ENCODE assay signal across 15 cellular contexts in genomic region chr5:81657386-81657785, GRCh38.
DNase-seq lines count a peak whose midpoint lies in the region; ATAC-seq and TF ChIP-seq lines count a peak whose summit lies in the region.
"Had no signal": no experiment of that assay in that cellular context is flagged by ENCODE, and none has a peak within 500 bp of the region (broad histone marks: within the 10 kb centered on the region; RNA-seq: fewer than 3 reads in every experiment).

No MANE protein-coding gene starts in this region.

- no peaks in the 10 kb centered on the region for H3K9me3 ChIP-seq in body of pancreas
- H3K9me3 ChIP-seq: tibial artery had no signal

- TF ChIP-seq CTCF in LNCaP clone FGC (IDR thresholded peaks at IDR 0.05; ENCODE audit: control insufficient read depth, extremely low read depth, insufficient read depth) (no peak), body of pancreas (IDR thresholded peaks at IDR 0.05) (no peak)

- H3K27me3 ChIP-seq in body of pancreas: no peaks in the 10 kb centered on the region
- H3K27me3 ChIP-seq: tibial artery had no signal

- no peaks in the 10 kb centered on the region for H3K4me1 ChIP-seq in body of pancreas

- intact Hi-C loops in body of pancreas (cut with DNase I): no loop called here

- no peak overlapping the region for H3K27ac ChIP-seq in body of pancreas
- H3K27ac ChIP-seq: tibial artery had no signal

- no peaks in the 10 kb centered on the region for H3K36me3 ChIP-seq in body of pancreas (replicated peaks in 1 of 2; ENCODE audit: insufficient read depth in 1 of 2, low read depth in 2 of 2)
- H3K36me3 ChIP-seq: tibial artery had no signal

- WGBS in body of pancreas, 2 donors: 64 to 69% methylated on average over 1 of the region's 1 CpG

- no peak for ATAC-seq in body of pancreas
- ATAC-seq in GM21717 (IDR thresholded peaks at IDR 0.05; ENCODE audit: unreplicated experiment): no peak
- ATAC-seq in HG03521 (IDR thresholded peaks at IDR 0.05; ENCODE audit: unreplicated experiment): no peak
- ATAC-seq: left ventricle myocardium superior had no signal

- peak; percentile 9 for DNase-seq in Daoy (ENCODE audit: low read depth)
- DNase-seq in LNCaP clone FGC (ENCODE audit: low read depth): peak; percentile 59
- DNase-seq in body of pancreas: peak in 3 of 4 donors; percentile 14 to 31 (median 16)
- peak; percentile 16 for DNase-seq in mucosa of gallbladder (ENCODE audit: low spot score)
- no peak for DNase-seq in activated effector memory CD4-positive, alpha-beta T cell treated with Interleukin-2 at 50 U/mL for 16 hours
- DNase-seq in Kasumi-1 (lab: John Stamatoyannopoulos, UW): no peak
- DNase-seq: activated CD4-positive, alpha-beta T cell treated with anti-CD3 and anti-CD28 coated beads, Interleukin-2, amount 50 U/mL, for 48 hours; caudate nucleus; left ventricle myocardium superior; NCI-H1694 treated with DMSO at 0.1 percent for 48 hours; NCI-H524; tibial artery had no signal

- TF ChIP-seq POLR2A in body of pancreas (IDR thresholded peaks at IDR 0.05): no peak

- H3K4me3 ChIP-seq in LNCaP clone FGC (ENCODE audit: low read depth, low read length) (no peak overlapping the region), body of pancreas (no peak overlapping the region)
- H3K4me3 ChIP-seq: smooth muscle cell, tibial artery had no signal

Comparison
In these comparisons a context has a peak if more than half of its experiments do, and no peak if none do; other contexts are left out.
1. DNase-seq: peak in Daoy (single experiment), LNCaP clone FGC (single experiment), body of pancreas (3 of 4) and mucosa of gallbladder (single experiment); none in activated effector memory CD4-positive, alpha-beta T cell treated with Interleukin-2 at 50 U/mL for 16 hours (single experiment) and Kasumi-1 (0 of 2).